ENCODE assay signal across 1 cellular context in genomic region chr12:104958009-104958945, GRCh38.
TF ChIP-seq lines count a peak whose summit lies in the region.

SLC41A2 (minus strand) TSS chr12:104958290; CDS start chr12:104928527, 29,763 bp downstream.

TF ChIP-seq in K562, 482 proteins besides CTCF, POLR2A, EP300 and RAD21 (continued from another document and continues in another):
- TF ChIP-seq SMAD1 (IDR thresholded peaks at IDR 0.05; ENCODE audit: low read depth, low read length, partially characterized antibody) (no peak), ZNF57 (CRISPR knock-in tag; IDR thresholded peaks at IDR 0.05) (no peak), ARID2 (IDR thresholded peaks at IDR 0.05) (no peak), SMAD3 (CRISPR knock-in tag; conservative IDR thresholded peaks at IDR 0.05) (no peak), ZFPM2 (CRISPR knock-in tag; IDR thresholded peaks at IDR 0.05) (no peak), ZNF589 (CRISPR knock-in tag; IDR thresholded peaks at IDR 0.05; ENCODE audit: low read depth) (0 out of 2 replicates have a peak, but pooled peaks have one; percentile 33), ZNF274 (IDR thresholded peaks at IDR 0.05; ENCODE audit: borderline replicate concordance, low read depth, low read length) (no peak), ZNF124 (CRISPR knock-in tag; IDR thresholded peaks at IDR 0.05) (no peak), HDAC8 (tag; IDR thresholded peaks at IDR 0.05) (0 out of 2 replicates have a peak, but pooled peaks have one; percentile 24), PML (IDR thresholded peaks at IDR 0.05; ENCODE audit: low read length) (no peak), EWSR1 (IDR thresholded peaks at IDR 0.05; ENCODE audit: borderline replicate concordance, low read depth, partially characterized antibody) (no peak), RBM34 (IDR thresholded peaks at IDR 0.05; ENCODE audit: borderline replicate concordance, insufficient read depth, low read length) (no peak), HDAC1 (IDR thresholded peaks at IDR 0.05) (peak in 1 of 2 experiments; percentile 61; a peak in 2 of 4 replicates), SUPT5H (IDR thresholded peaks at IDR 0.05) (no peak), ZNF444 (CRISPR knock-in tag; IDR thresholded peaks at IDR 0.05) (no peak), PHF20 (IDR thresholded peaks at IDR 0.05; ENCODE audit: partially characterized antibody) (no peak), YBX1 (IDR thresholded peaks at IDR 0.05) (no peak), SMAD2 (IDR thresholded peaks at IDR 0.05; ENCODE audit: low read depth, low read length) (no peak), ATF6 (CRISPR knock-in tag; IDR thresholded peaks at IDR 0.05) (no peak), PTBP1 (IDR thresholded peaks at IDR 0.05; ENCODE audit: low read depth, low read length) (no peak), FOXJ3 (CRISPR knock-in tag; IDR thresholded peaks at IDR 0.05) (no peak), CEBPZ (IDR thresholded peaks at IDR 0.05; ENCODE audit: borderline replicate concordance, low read depth, low read length) (no peak), MIER1 (IDR thresholded peaks at IDR 0.05; ENCODE audit: low read depth) (no peak), ZNF133 (CRISPR knock-in tag; IDR thresholded peaks at IDR 0.05) (no peak), MTA2 (IDR thresholded peaks at IDR 0.05; ENCODE audit: low read depth) (no peak), KHSRP (IDR thresholded peaks at IDR 0.05) (no peak), FOXO4 (CRISPR knock-in tag; IDR thresholded peaks at IDR 0.05) (no peak), ZC3H11A (IDR thresholded peaks at IDR 0.05; ENCODE audit: low read depth, low read length) (no peak), ATF1 (CRISPR knock-in tag; IDR thresholded peaks at IDR 0.05) (no peak), ATF1 (tag; IDR thresholded peaks at IDR 0.05) (no peak), KLF6 (CRISPR knock-in tag; IDR thresholded peaks at IDR 0.05; ENCODE audit: borderline replicate concordance) (no peak), SMARCC2 (IDR thresholded peaks at IDR 0.05; ENCODE audit: low read depth) (no peak), CBFA2T3 (IDR thresholded peaks at IDR 0.05) (peak; percentile 24; the same call in 1 of the 2 replicates), ZNF551 (CRISPR knock-in tag; IDR thresholded peaks at IDR 0.05) (no peak), GTF2A2 (tag; IDR thresholded peaks at IDR 0.05) (no peak), CSDE1 (IDR thresholded peaks at IDR 0.05) (no peak), CBFA2T2 (conservative IDR thresholded peaks at IDR 0.05) (peak; percentile 29; the same call in 1 of the 2 replicates), MTF1 (CRISPR knock-in tag; IDR thresholded peaks at IDR 0.05; ENCODE audit: borderline replicate concordance) (no peak), HDAC2 (IDR thresholded peaks at IDR 0.05) (no peak), ZNF785 (CRISPR knock-in tag; IDR thresholded peaks at IDR 0.05) (no peak), HOXB6 (CRISPR knock-in tag; IDR thresholded peaks at IDR 0.05; ENCODE audit: borderline replicate concordance) (no peak), MYC (IDR thresholded peaks at IDR 0.05; ENCODE audit: low read depth, low read length) (peak; percentile 80), MYC (CRISPR knock-in tag; IDR thresholded peaks at IDR 0.05; ENCODE audit: borderline replicate concordance, low read depth) (no peak), SMAD4 (CRISPR knock-in tag; conservative IDR thresholded peaks at IDR 0.05) (no peak), HBP1 (CRISPR knock-in tag; IDR thresholded peaks at IDR 0.05) (no peak), SOX6 (IDR thresholded peaks at IDR 0.05) (no peak), TEAD4 (IDR thresholded peaks at IDR 0.05; ENCODE audit: low read length) (peak; percentile 25; the same call in 1 of the 2 replicates), TEAD4 (CRISPR knock-in tag; IDR thresholded peaks at IDR 0.05; ENCODE audit: borderline replicate concordance) (no peak), MAFF (IDR thresholded peaks at IDR 0.05; ENCODE audit: low read length) (peak; percentile 32; the same call in 1 of the 2 replicates), RNF2 (IDR thresholded peaks at IDR 0.05) (no peak), STAG1 (CRISPR knock-in tag; IDR thresholded peaks at IDR 0.05; ENCODE audit: borderline replicate concordance) (no peak), POLR3A (IDR thresholded peaks at IDR 0.05; ENCODE audit: borderline replicate concordance, extremely low read depth, insufficient read depth, insufficient read length) (no peak), EHMT2 (IDR thresholded peaks at IDR 0.05) (no peak), FOSL1 (tag; conservative IDR thresholded peaks at IDR 0.05) (peak; percentile 78; the same call in 1 of the 2 replicates), ZNF436 (CRISPR knock-in tag; IDR thresholded peaks at IDR 0.05) (no peak), OTX1 (CRISPR knock-in tag; IDR thresholded peaks at IDR 0.05) (no peak), PRDM10 (IDR thresholded peaks at IDR 0.05; ENCODE audit: partially characterized antibody) (peak; percentile 80), CBX8 (IDR thresholded peaks at IDR 0.05; ENCODE audit: borderline replicate concordance, extremely low read depth, low read depth, low read length, poor library complexity, severe bottlenecking) (no peak), SAP30 (IDR thresholded peaks at IDR 0.05; ENCODE audit: borderline replicate concordance, insufficient read depth, low read depth, low read length, poor library complexity, severe bottlenecking) (no peak), ZKSCAN3 (CRISPR knock-in tag; IDR thresholded peaks at IDR 0.05) (no peak), NR3C1 (CRISPR knock-in tag; IDR thresholded peaks at IDR 0.05) (no peak), ZBTB11 (CRISPR knock-in tag; IDR thresholded peaks at IDR 0.05) (no peak)
